18 cellular contexts compared by ENCODE assay signal in genomic region chr7:157141525-157142060, GRCh38. TPM values are rescaled to one million over a fixed set of nuclear protein-coding genes. Genes with fewer than 3 reads are reported as not detected.
DNase-seq lines count a peak whose midpoint lies in the region; ATAC-seq and TF ChIP-seq lines count a peak whose summit lies in the region.
"Had no signal": no experiment of that assay in that cellular context is flagged by ENCODE, and none has a peak within 500 bp of the region (broad histone marks: within the 10 kb centered on the region; RNA-seq: fewer than 3 reads in every experiment).

No MANE protein-coding gene starts in this region.

- TF ChIP-seq CTCF in GM23338 (conservative IDR thresholded peaks at IDR 0.05; ENCODE audit: low read depth in 2 of 2) (no peak), lung (IDR thresholded peaks at IDR 0.05; ENCODE audit: control extremely low read depth, extremely low read depth) (no peak), chondrocyte (IDR thresholded peaks at IDR 0.05) (no peak)

- H3K27me3 Mint-ChIP-seq in GM23338 (ENCODE audit: insufficient read depth, low read depth, poor library complexity), result peaks cover 2% of the 10 kb centered on the region
- no peaks in the 10 kb centered on the region for H3K27me3 Mint-ChIP-seq in activated T-helper 17 cell treated with anti-CD3 and anti-CD28 coated beads, Interleukin-2, amount 50 U/mL, for 72 hours
- H3K27me3 Mint-ChIP-seq in chondrocyte (ENCODE audit: low read depth), result no peaks in the 10 kb centered on the region
- H3K27me3 Mint-ChIP-seq: activated naive CD8-positive, alpha-beta T cell treated with anti-CD3 and anti-CD28 coated beads, Interleukin-2, amount 10 ng/mL, durations not matched to agents 7 days and 5 days; dendritic cell treated with granulocyte-macrophage colony-stimulating factor and Interleukin-4, amounts not matched to agents 40 ng/mL and 50 ng/mL, for 4 days had no signal

- DNase-seq in GM23338 (ENCODE audit: low spot score) (no peak), lung (ENCODE audit: low spot score) (peak; percentile 27), mucosa of gallbladder (ENCODE audit: low spot score) (no peak), chondrocyte (ENCODE audit: low spot score) (no peak)
- DNase-seq in stimulated activated CD4-positive, alpha-beta T cell treated with anti-CD3 and anti-CD28 coated beads, Interleukin-15, amount 100 ng/mL, for 24 hours, result no peak
- DNase-seq: activated naive CD8-positive, alpha-beta T cell treated with anti-CD3 and anti-CD28 coated beads, Interleukin-2, amount 10 ng/mL, durations not matched to agents 7 days and 5 days; Calu3; NCI-H1417; stimulated activated CD4-positive, alpha-beta T cell treated with anti-CD3 and anti-CD28 coated beads, Interleukin-4, amount 100 ng/mL, for 1 hour; substantia nigra had no signal

- no peak overlapping the region; a peak in 3 of 20 replicates for H3K4me3 ChIP-seq in BLaER1 treated with 17β-estradiol and CSF1 and Interleukin-3, amounts not matched to agents 10 nM and 100 nM
- H3K4me3 ChIP-seq in GM23338, result no peak overlapping the region
- H3K4me3 ChIP-seq in lung, result no peak overlapping the region

- H2AFZ ChIP-seq in GM23338, result no peak overlapping the region
- H2AFZ ChIP-seq: parathyroid adenoma had no signal

- H3K27ac ChIP-seq in BLaER1 treated with 17β-estradiol and CSF1 and Interleukin-3, amounts not matched to agents 10 nM and 100 nM, result no peak overlapping the region
- no peak overlapping the region for H3K27ac ChIP-seq in GM23338 (ENCODE audit: low read depth)
- no peak overlapping the region for H3K27ac ChIP-seq in lung (ENCODE audit: low read depth in 1 of 2, low read length in 1 of 2)
- H3K27ac ChIP-seq: parathyroid adenoma had no signal

- H4K20me1 ChIP-seq in BLaER1 treated with 17β-estradiol and CSF1 and Interleukin-3, amounts not matched to agents 10 nM and 100 nM, result peaks cover 66 to 77% (median 74%) of the 10 kb centered on the region in 11 experiments
- H4K20me1 ChIP-seq in GM23338 (replicated peaks; ENCODE audit: insufficient read depth), result peaks cover 68% of the 10 kb centered on the region

- peaks cover 48% of the 10 kb centered on the region for H3K4me1 Mint-ChIP-seq in GM23338
- H3K4me1 Mint-ChIP-seq in activated T-helper 17 cell treated with anti-CD3 and anti-CD28 coated beads, Interleukin-2, amount 50 U/mL, for 72 hours, result peaks cover 43% of the 10 kb centered on the region
- peaks cover 50% of the 10 kb centered on the region for H3K4me1 Mint-ChIP-seq in chondrocyte (ENCODE audit: low read depth)

- H3K36me3 Mint-ChIP-seq in GM23338 (ENCODE audit: low read depth) (peaks cover 33% of the 10 kb centered on the region), chondrocyte (ENCODE audit: low read depth) (no peaks in the 10 kb centered on the region)
- H3K36me3 Mint-ChIP-seq in activated T-helper 17 cell treated with anti-CD3 and anti-CD28 coated beads, Interleukin-2, amount 50 U/mL, for 72 hours (ENCODE audit: low read depth), result peaks cover 69% of the 10 kb centered on the region

- WGBS in lung, 2 donors, result 89 to 96% methylated on average over 16 of the region's 16 CpGs

- ATAC-seq in GM23338 (no peak), lung (ENCODE audit: insufficient read depth, low FRiP score) (no peak), GM21515 (IDR thresholded peaks at IDR 0.05; ENCODE audit: unreplicated experiment) (no peak)
- ATAC-seq in activated T-helper 17 cell treated with anti-CD3 and anti-CD28 coated beads, Interleukin-2, amount 50 U/mL, for 72 hours (replicated peaks), result no peak
- ATAC-seq: HCT116, left lobe of liver, Panc1 had no signal

- peaks cover 24 to 43% (median 33%) of the 10 kb centered on the region in 10 experiments for H3K4me1 ChIP-seq in BLaER1 treated with 17β-estradiol and CSF1 and Interleukin-3, amounts not matched to agents 10 nM and 100 nM
- H3K4me1 ChIP-seq in GM23338 (ENCODE audit: insufficient read depth) (peaks cover 14% of the 10 kb centered on the region), lung (ENCODE audit: control insufficient read depth in 2 of 2, insufficient read depth in 2 of 2, low read length in 2 of 2) (peaks cover 11 to 30% of the 10 kb centered on the region in 2 donors)

- no peaks in the 10 kb centered on the region for H3K27me3 ChIP-seq in BLaER1 treated with 17β-estradiol and CSF1 and Interleukin-3, amounts not matched to agents 10 nM and 100 nM
- no peaks in the 10 kb centered on the region for H3K27me3 ChIP-seq in GM23338 (ENCODE audit: insufficient read depth)
- H3K27me3 ChIP-seq in lung (ENCODE audit: control insufficient read depth, insufficient read depth), result no peaks in the 10 kb centered on the region

- peak overlapping the region; percentile 78 to 100 (median 95) for H3K4me2 ChIP-seq in BLaER1 treated with 17β-estradiol and CSF1 and Interleukin-3, amounts not matched to agents 10 nM and 100 nM
- peak overlapping the region; percentile 32 for H3K4me2 ChIP-seq in GM23338

- peaks cover 0 to 24% (median 5%) of the 10 kb centered on the region in 11 experiments; a peak in 5 of 22 replicates for H3K9me3 ChIP-seq in BLaER1 treated with 17β-estradiol and CSF1 and Interleukin-3, amounts not matched to agents 10 nM and 100 nM (replicated peaks in 1 of 11)
- no peaks in the 10 kb centered on the region for H3K9me3 ChIP-seq in lung (ENCODE audit: control insufficient read depth in 2 of 2, insufficient read depth in 1 of 2, low read length in 1 of 2)

- H3K9me2 ChIP-seq in GM23338 (ENCODE audit: insufficient read depth), result no peaks in the 10 kb centered on the region

- 0 out of 2 replicates have a peak, but pooled peaks cover 6% of the 10 kb centered on the region for H3F3A ChIP-seq in GM23338 (replicated peaks; ENCODE audit: low read depth)

- H3K27ac Mint-ChIP-seq in GM23338 (no peak overlapping the region), chondrocyte (ENCODE audit: unreplicated experiment) (no peak overlapping the region)
- H3K27ac Mint-ChIP-seq in activated T-helper 17 cell treated with anti-CD3 and anti-CD28 coated beads, Interleukin-2, amount 50 U/mL, for 72 hours, result peak overlapping the region; percentile 49
- H3K27ac Mint-ChIP-seq: activated naive CD8-positive, alpha-beta T cell treated with anti-CD3 and anti-CD28 coated beads, Interleukin-2, amount 10 ng/mL, durations not matched to agents 7 days and 5 days had no signal

- H3K9me3 Mint-ChIP-seq in GM23338 (no peaks in the 10 kb centered on the region), chondrocyte (ENCODE audit: low read depth) (no peaks in the 10 kb centered on the region)
- no peaks in the 10 kb centered on the region for H3K9me3 Mint-ChIP-seq in activated T-helper 17 cell treated with anti-CD3 and anti-CD28 coated beads, Interleukin-2, amount 50 U/mL, for 72 hours
- H3K9me3 Mint-ChIP-seq: activated naive CD8-positive, alpha-beta T cell treated with anti-CD3 and anti-CD28 coated beads, Interleukin-2, amount 10 ng/mL, durations not matched to agents 7 days and 5 days; dendritic cell treated with granulocyte-macrophage colony-stimulating factor and Interleukin-4, amounts not matched to agents 40 ng/mL and 50 ng/mL, for 4 days had no signal

- peak overlapping the region in 3 of 11 experiments; percentile 96 to 99 (median 97); a peak in 5 of 22 replicates for H3K9ac ChIP-seq in BLaER1 treated with 17β-estradiol and CSF1 and Interleukin-3, amounts not matched to agents 10 nM and 100 nM
- H3K9ac ChIP-seq: parathyroid adenoma had no signal

- H3K79me2 ChIP-seq in GM23338 (replicated peaks; ENCODE audit: insufficient read depth), result peaks cover 75% of the 10 kb centered on the region

- H3K36me3 ChIP-seq in BLaER1 treated with 17β-estradiol and CSF1 and Interleukin-3, amounts not matched to agents 10 nM and 100 nM, result peaks cover 46 to 64% (median 63%) of the 10 kb centered on the region in 11 experiments
- H3K36me3 ChIP-seq in GM23338 (ENCODE audit: insufficient read depth) (peaks cover 5% of the 10 kb centered on the region; the same call in 1 of the 2 replicates), lung (ENCODE audit: control insufficient read depth in 2 of 2, insufficient read depth in 2 of 2, low read length in 2 of 2) (peaks cover 0 to 11% of the 10 kb centered on the region in 2 donors)

- H3K4me3 Mint-ChIP-seq in GM23338 (no peak overlapping the region; the same call in 2 of the 3 replicates), chondrocyte (ENCODE audit: unreplicated experiment) (no peak overlapping the region)
- H3K4me3 Mint-ChIP-seq in activated T-helper 17 cell treated with anti-CD3 and anti-CD28 coated beads, Interleukin-2, amount 50 U/mL, for 72 hours, result peak overlapping the region; percentile 78
- H3K4me3 Mint-ChIP-seq: dendritic cell treated with granulocyte-macrophage colony-stimulating factor and Interleukin-4, amounts not matched to agents 40 ng/mL and 50 ng/mL, for 4 days had no signal

TF ChIP-seq in GM23338, 12 proteins besides CTCF, POLR2A, EP300 and RAD21 (continues in another document):
- TF ChIP-seq EZH2phosphoT487 (IDR thresholded peaks at IDR 0.05; ENCODE audit: unreplicated experiment) (no peak), JUNB (IDR thresholded peaks at IDR 0.05; ENCODE audit: unreplicated experiment) (no peak), EZH2 (IDR thresholded peaks at IDR 0.05; ENCODE audit: low read depth, unreplicated experiment) (no peak), NANOG (IDR thresholded peaks at IDR 0.05; ENCODE audit: borderline replicate concordance) (no peak)

RNA-seq across cellular contexts. Expression of gene UBE3C, which starts 2.9 kb away (rescaled TPM):
- 76.2 and 76.9 TPM in 2 replicates for total RNA-seq in GM23338 (2014; rRNA removed; shearing (Covaris generic))
- polyA plus RNA-seq in GM23338 (2016; fragmentation: Nextera tagmentation; extraction: Ambion mirVana) (13.6 and 16.8 TPM in 2 replicates), lung (10 to 100 TPM; 12.7 to 34.8 TPM)
- 10 to 100 TPM; 58.8 to 75.9 TPM for total RNA-seq in activated T-helper 17 cell treated with anti-CD3 and anti-CD28 coated beads, Interleukin-2, amount 50 U/mL, for 72 hours
- total RNA-seq in lung (10 to 100 TPM; 57.3 to 91.8 TPM), mucosa of gallbladder (60.4 TPM), chondrocyte (58.9 to 61.5 TPM (median 60.6 TPM) in 3 replicates)
